6 cellular contexts compared by ENCODE assay signal in genomic region chr11:34460335-34460734, GRCh38. TPM values are rescaled to one million over a fixed set of nuclear protein-coding genes. Genes with fewer than 3 reads are reported as not detected.
"Had no signal": no experiment of that assay in that cellular context is flagged by ENCODE, and none has a peak within 500 bp of the region (broad histone marks: within the 10 kb centered on the region; RNA-seq: fewer than 3 reads in every experiment).

No MANE protein-coding gene starts in this region.

- H3K27me3 Mint-ChIP-seq: IgD-negative memory B cell had no signal

- H3K9me3 Mint-ChIP-seq: H9 had no signal

- H3K4me1 Mint-ChIP-seq: GM23338 had no signal

- ATAC-seq: GM23338 had no signal

- DNase-seq: H9, HCEC 1CT, KBM-7 had no signal

- H3K27ac Mint-ChIP-seq: GM23338, H9, IgD-negative memory B cell had no signal

- H3K4me3 ChIP-seq: GM23338 had no signal

- H3K4me3 Mint-ChIP-seq: GM23338, H9, IgD-negative memory B cell had no signal

RNA-seq across cellular contexts. Expression of gene ELF5, which starts 53.3 kb away (rescaled TPM):
- total RNA-seq: GM23338, H1, H9 had no signal
